In genomic region chr13:43805071-43805468, GRCh38 we compare ENCODE assay signal across 10 cellular contexts. TPM values are rescaled to one million over a fixed set of nuclear protein-coding genes. Genes with fewer than 3 reads are reported as not detected.
DNase-seq lines count a peak whose midpoint lies in the region; ATAC-seq and TF ChIP-seq lines count a peak whose summit lies in the region.
"Had no signal": no experiment of that assay in that cellular context is flagged by ENCODE, and none has a peak within 500 bp of the region (broad histone marks: within the 10 kb centered on the region; RNA-seq: fewer than 3 reads in every experiment).

No MANE protein-coding gene starts in this region.

- POLR2A ChIA-PET in CD8-positive, alpha-beta T cell (lab: Charles Lee), result interaction anchor here (1.6 kb wide), 1 partner anchor 15 kb away, joined by 4 read pairs; no protein-coding TSS in a partner anchor

- H3K79me1 ChIP-seq in neuronal stem cell (ENCODE audit: low read depth, low read length), result no peaks in the 10 kb centered on the region

- H3K36me3 Mint-ChIP-seq in CD8-positive, alpha-beta T cell, result no peaks in the 10 kb centered on the region

- H2AK5ac ChIP-seq in neuronal stem cell (ENCODE audit: low read depth, low read length), result no peak overlapping the region

- no peaks in the 10 kb centered on the region for H3K27me3 ChIP-seq in neuronal stem cell (ENCODE audit: control insufficient read depth in 3 of 3, insufficient read depth in 3 of 3, low read depth in 1 of 3, low read length in 3 of 3)
- no peaks in the 10 kb centered on the region for H3K27me3 ChIP-seq in CD8-positive, alpha-beta T cell (ENCODE audit: insufficient read depth, low read length)
- H3K27me3 ChIP-seq: heart right ventricle had no signal

- peaks cover 0 to 3% of the 10 kb centered on the region in 2 donors for H3K4me1 ChIP-seq in neuronal stem cell (ENCODE audit: control insufficient read depth in 2 of 2, insufficient read depth in 1 of 2, low read depth in 1 of 2, low read length in 2 of 2)
- no peaks in the 10 kb centered on the region for H3K4me1 ChIP-seq in CD8-positive, alpha-beta T cell (ENCODE audit: insufficient read depth, low read length)

- no peaks in the 10 kb centered on the region for H3K9me3 ChIP-seq in neuronal stem cell (replicated peaks in 1 of 2; ENCODE audit: control insufficient read depth in 2 of 2, insufficient read depth in 1 of 2, low read depth in 1 of 2, low read length in 2 of 2)
- H3K9me3 ChIP-seq in CD8-positive, alpha-beta T cell (ENCODE audit: low read length), result no peaks in the 10 kb centered on the region
- H3K9me3 ChIP-seq: heart right ventricle had no signal

- no peak for ATAC-seq in CD8-positive, alpha-beta T cell
- ATAC-seq in HG03159 (IDR thresholded peaks at IDR 0.05; ENCODE audit: unreplicated experiment), result no peak

- H3K4me3 Mint-ChIP-seq in CD8-positive, alpha-beta T cell, result no peak overlapping the region

- H3K27ac Mint-ChIP-seq in CD8-positive, alpha-beta T cell, result no peak overlapping the region

- peaks cover 6% of the 10 kb centered on the region for H3K27me3 Mint-ChIP-seq in CD8-positive, alpha-beta T cell (ENCODE audit: low read depth)

- intact Hi-C loops in CD8-positive, alpha-beta T cell (cut with DNase I, micrococcal nuclease), result no loop called here

- H3K9ac ChIP-seq in neuronal stem cell (ENCODE audit: low read depth, low read length, poor library complexity), result no peak overlapping the region

- CTCF ChIA-PET in CD8-positive, alpha-beta T cell (lab: Charles Lee), result interaction anchor here (0.7 to 2.9 kb wide), 8 partner anchors 9 to 1214 kb away, joined by 3 to 12 read pairs (median 5); no protein-coding TSS in a partner anchor

- H2BK120ac ChIP-seq in neuronal stem cell (ENCODE audit: low read depth, low read length), result no peak overlapping the region

- H3K4ac ChIP-seq in neuronal stem cell (ENCODE audit: low read length), result no peak overlapping the region

- no CpG with 5 or more reads among the region's 3 CpGs for WGBS in neuronal stem cell (ENCODE audit: extremely low coverage in 2 of 2, insufficient read length in 2 of 2, insufficient replicate concordance in 1 of 2), 2 donors

- no peak overlapping the region for H3K27ac ChIP-seq in neuronal stem cell (replicated peaks; ENCODE audit: low read length)
- no peak overlapping the region for H3K27ac ChIP-seq in CD8-positive, alpha-beta T cell (ENCODE audit: low read depth, low read length)
- H3K27ac ChIP-seq: SK-N-MC had no signal

- H3K9me3 Mint-ChIP-seq in CD8-positive, alpha-beta T cell, result no peaks in the 10 kb centered on the region

- no peak overlapping the region for H3K14ac ChIP-seq in neuronal stem cell (ENCODE audit: low read length)

- H2AFZ ChIP-seq in neuronal stem cell (ENCODE audit: low read length), result peak overlapping the region; percentile 63

- no peak overlapping the region for H2BK5ac ChIP-seq in neuronal stem cell (ENCODE audit: low read length)

- no peaks in the 10 kb centered on the region for H3K36me3 ChIP-seq in neuronal stem cell (replicated peaks in 1 of 2; ENCODE audit: control insufficient read depth in 2 of 2, insufficient read depth in 2 of 2, low read length in 2 of 2)
- no peaks in the 10 kb centered on the region for H3K36me3 ChIP-seq in CD8-positive, alpha-beta T cell (ENCODE audit: insufficient read depth, low read length)
- H3K36me3 ChIP-seq: heart right ventricle had no signal

- no peak overlapping the region for H2BK12ac ChIP-seq in neuronal stem cell (ENCODE audit: low read length)

- TF ChIP-seq CTCF in choroid plexus epithelial cell (conservative IDR thresholded peaks at IDR 0.05; ENCODE audit: low read depth, low read length), result peak; percentile 1
- TF ChIP-seq CTCF in CD8-positive, alpha-beta T cell (IDR thresholded peaks at IDR 0.05), result no peak

- H2BK15ac ChIP-seq in neuronal stem cell (ENCODE audit: low read length), result no peak overlapping the region

- H3K4me1 Mint-ChIP-seq in CD8-positive, alpha-beta T cell (ENCODE audit: low read depth), result peaks cover 2% of the 10 kb centered on the region

- no peak overlapping the region for H4K8ac ChIP-seq in neuronal stem cell (ENCODE audit: low read depth, low read length)

- no peak overlapping the region for H3K18ac ChIP-seq in neuronal stem cell (ENCODE audit: low read length)

- no peak overlapping the region for H3K4me2 ChIP-seq in neuronal stem cell (ENCODE audit: insufficient read depth, low read length, poor library complexity, severe bottlenecking)

- H3K4me3 ChIP-seq in choroid plexus epithelial cell (ENCODE audit: low read depth, low read length) (peak overlapping the region; percentile 7), neuronal stem cell (ENCODE audit: low read length in 2 of 2) (no peak overlapping the region)
- H3K4me3 ChIP-seq in CD8-positive, alpha-beta T cell (ENCODE audit: low read depth, low read length), result no peak overlapping the region
- H3K4me3 ChIP-seq: heart right ventricle, SK-N-MC had no signal

- H3K23ac ChIP-seq in neuronal stem cell (ENCODE audit: low read depth, low read length, poor library complexity), result no peak overlapping the region

- DNase-seq in DMS53 treated with DMSO at 0.1 percent for 48 hours (lab: John Stamatoyannopoulos, UW; ENCODE audit: unreplicated experiment), result peak; percentile 44
- peak; percentile 98 for DNase-seq in LHCN-M2 (ENCODE audit: low read depth)
- peak; percentile 94 for DNase-seq in choroid plexus epithelial cell (ENCODE audit: low read depth)
- DNase-seq in neuronal stem cell (ENCODE audit: low spot score), result no peak
- no peak for DNase-seq in GM19240 (ENCODE audit: insufficient read length, low spot score)
- no peak for DNase-seq in NOMO-1 treated with dmso at 0.1 percent for 144 hours (lab: John Stamatoyannopoulos, UW; ENCODE audit: unreplicated experiment)
- no peak for DNase-seq in CD8-positive, alpha-beta T cell

- no peak overlapping the region for H4K91ac ChIP-seq in neuronal stem cell (ENCODE audit: low read depth, low read length, poor library complexity)

RNA-seq across cellular contexts. Expression of gene ENOX1, which starts 18.3 kb away (rescaled TPM):
- 2.9 and 7.7 TPM in 2 replicates for total RNA-seq in LHCN-M2 (2014; rRNA removed)
- polyA plus RNA-seq in LHCN-M2 (2012), result 1.00 TPM
- 0.93 TPM for polyA plus RNA-seq in neuronal stem cell (2013, experiment 1 of 2)
- polyA plus RNA-seq in neuronal stem cell (2013, experiment 2 of 2), result 0.90 TPM
- not detected for total RNA-seq in CD8-positive, alpha-beta T cell

Comparison
In these comparisons a context has a peak if more than half of its experiments do, and no peak if none do; other contexts are left out.
1. DNase-seq: peak in DMS53 treated with DMSO at 0.1 percent for 48 hours (single experiment), LHCN-M2 (single experiment) and choroid plexus epithelial cell (single experiment); none in neuronal stem cell (single experiment), GM19240 (single experiment), NOMO-1 treated with dmso at 0.1 percent for 144 hours (single experiment) and CD8-positive, alpha-beta T cell (0 of 7).